In the genomic region with DNA sequence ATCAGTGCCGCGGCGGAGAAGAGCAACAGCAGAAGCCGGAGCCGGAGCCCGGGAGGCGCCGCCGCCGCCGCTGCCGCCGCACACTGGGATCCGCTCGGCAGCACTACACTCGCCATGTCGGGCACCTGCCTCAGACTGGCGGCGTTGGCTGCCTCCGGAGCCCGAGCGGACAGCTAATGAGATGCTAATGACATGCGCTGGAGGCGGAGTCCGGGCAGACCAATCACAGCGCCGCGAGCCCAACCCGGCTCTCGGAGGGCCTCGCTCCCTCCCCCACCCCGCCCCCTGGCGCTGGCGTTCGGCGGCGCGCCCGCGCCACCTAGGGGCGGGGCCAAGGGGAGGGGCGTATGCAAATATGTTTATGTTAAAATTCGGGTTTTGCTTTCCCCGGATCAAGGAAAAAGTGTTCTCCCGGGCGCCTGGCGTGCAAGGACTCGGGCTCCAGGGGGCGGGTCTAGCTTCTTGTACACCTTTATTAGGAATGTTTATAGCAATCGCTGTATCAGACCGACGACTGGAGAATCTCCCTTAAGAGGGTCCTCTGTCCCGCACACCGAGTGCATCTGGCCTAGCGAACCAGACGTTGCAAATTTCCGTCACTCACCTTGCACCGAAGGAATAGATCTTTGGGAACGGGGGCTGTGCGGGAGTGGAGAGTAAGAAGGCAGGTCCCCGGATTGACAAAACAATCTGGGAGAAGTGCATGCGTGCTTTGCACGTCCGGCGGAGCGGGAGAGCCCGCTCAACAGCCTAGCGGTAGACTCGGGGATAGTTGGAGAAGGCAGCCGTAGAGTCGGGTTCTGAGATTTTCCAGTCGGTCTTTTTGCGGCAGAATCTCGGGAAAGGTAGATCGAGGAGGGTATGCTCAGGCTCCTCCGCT, we compare ENCODE assay signal across 1 cellular context.
TF ChIP-seq lines count a peak whose summit lies in the region.

A gene (minus strand): TSS at position 137 of the 880 bp plus-strand sequence.

TF ChIP-seq in WTC11, 78 proteins besides CTCF, POLR2A, EP300 and RAD21 (continued from another document):
- TF ChIP-seq, protein P1, sequence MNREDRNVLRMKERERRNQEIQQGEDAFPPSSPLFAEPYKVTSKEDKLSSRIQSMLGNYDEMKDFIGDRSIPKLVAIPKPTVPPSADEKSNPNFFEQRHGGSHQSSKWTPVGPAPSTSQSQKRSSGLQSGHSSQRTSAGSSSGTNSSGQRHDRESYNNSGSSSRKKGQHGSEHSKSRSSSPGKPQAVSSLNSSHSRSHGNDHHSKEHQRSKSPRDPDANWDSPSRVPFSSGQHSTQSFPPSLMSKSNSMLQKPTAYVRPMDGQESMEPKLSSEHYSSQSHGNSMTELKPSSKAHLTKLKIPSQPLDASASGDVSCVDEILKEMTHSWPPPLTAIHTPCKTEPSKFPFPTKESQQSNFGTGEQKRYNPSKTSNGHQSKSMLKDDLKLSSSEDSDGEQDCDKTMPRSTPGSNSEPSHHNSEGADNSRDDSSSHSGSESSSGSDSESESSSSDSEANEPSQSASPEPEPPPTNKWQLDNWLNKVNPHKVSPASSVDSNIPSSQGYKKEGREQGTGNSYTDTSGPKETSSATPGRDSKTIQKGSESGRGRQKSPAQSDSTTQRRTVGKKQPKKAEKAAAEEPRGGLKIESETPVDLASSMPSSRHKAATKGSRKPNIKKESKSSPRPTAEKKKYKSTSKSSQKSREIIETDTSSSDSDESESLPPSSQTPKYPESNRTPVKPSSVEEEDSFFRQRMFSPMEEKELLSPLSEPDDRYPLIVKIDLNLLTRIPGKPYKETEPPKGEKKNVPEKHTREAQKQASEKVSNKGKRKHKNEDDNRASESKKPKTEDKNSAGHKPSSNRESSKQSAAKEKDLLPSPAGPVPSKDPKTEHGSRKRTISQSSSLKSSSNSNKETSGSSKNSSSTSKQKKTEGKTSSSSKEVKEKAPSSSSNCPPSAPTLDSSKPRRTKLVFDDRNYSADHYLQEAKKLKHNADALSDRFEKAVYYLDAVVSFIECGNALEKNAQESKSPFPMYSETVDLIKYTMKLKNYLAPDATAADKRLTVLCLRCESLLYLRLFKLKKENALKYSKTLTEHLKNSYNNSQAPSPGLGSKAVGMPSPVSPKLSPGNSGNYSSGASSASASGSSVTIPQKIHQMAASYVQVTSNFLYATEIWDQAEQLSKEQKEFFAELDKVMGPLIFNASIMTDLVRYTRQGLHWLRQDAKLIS (CRISPR knock-in tag; IDR thresholded peaks at IDR 0.05; ENCODE audit: borderline replicate concordance): no peak
- TF ChIP-seq CBFB (CRISPR knock-in tag; IDR thresholded peaks at IDR 0.05; ENCODE audit: low read depth) (0 out of 2 replicates have a peak, but pooled peaks have one; percentile 31), ETV6 (CRISPR knock-in tag; IDR thresholded peaks at IDR 0.05) (peak; percentile 22; the same call in 1 of the 2 replicates), NFYB (CRISPR knock-in tag; conservative IDR thresholded peaks at IDR 0.05; ENCODE audit: low read depth) (peak; percentile 66; the same call in 1 of the 2 replicates), SP1 (CRISPR knock-in tag; conservative IDR thresholded peaks at IDR 0.05) (peak; percentile 52), MXD4 (CRISPR knock-in tag; IDR thresholded peaks at IDR 0.05; ENCODE audit: borderline replicate concordance) (no peak), NFE2L1 (CRISPR knock-in tag; IDR thresholded peaks at IDR 0.05) (no peak), SOX15 (CRISPR knock-in tag; IDR thresholded peaks at IDR 0.05) (no peak)
- TF ChIP-seq, protein P2, sequence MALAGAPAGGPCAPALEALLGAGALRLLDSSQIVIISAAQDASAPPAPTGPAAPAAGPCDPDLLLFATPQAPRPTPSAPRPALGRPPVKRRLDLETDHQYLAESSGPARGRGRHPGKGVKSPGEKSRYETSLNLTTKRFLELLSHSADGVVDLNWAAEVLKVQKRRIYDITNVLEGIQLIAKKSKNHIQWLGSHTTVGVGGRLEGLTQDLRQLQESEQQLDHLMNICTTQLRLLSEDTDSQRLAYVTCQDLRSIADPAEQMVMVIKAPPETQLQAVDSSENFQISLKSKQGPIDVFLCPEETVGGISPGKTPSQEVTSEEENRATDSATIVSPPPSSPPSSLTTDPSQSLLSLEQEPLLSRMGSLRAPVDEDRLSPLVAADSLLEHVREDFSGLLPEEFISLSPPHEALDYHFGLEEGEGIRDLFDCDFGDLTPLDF (CRISPR knock-in tag; IDR thresholded peaks at IDR 0.05): peak; percentile 27; the same call in 1 of the 2 replicates
- TF ChIP-seq, protein P3, sequence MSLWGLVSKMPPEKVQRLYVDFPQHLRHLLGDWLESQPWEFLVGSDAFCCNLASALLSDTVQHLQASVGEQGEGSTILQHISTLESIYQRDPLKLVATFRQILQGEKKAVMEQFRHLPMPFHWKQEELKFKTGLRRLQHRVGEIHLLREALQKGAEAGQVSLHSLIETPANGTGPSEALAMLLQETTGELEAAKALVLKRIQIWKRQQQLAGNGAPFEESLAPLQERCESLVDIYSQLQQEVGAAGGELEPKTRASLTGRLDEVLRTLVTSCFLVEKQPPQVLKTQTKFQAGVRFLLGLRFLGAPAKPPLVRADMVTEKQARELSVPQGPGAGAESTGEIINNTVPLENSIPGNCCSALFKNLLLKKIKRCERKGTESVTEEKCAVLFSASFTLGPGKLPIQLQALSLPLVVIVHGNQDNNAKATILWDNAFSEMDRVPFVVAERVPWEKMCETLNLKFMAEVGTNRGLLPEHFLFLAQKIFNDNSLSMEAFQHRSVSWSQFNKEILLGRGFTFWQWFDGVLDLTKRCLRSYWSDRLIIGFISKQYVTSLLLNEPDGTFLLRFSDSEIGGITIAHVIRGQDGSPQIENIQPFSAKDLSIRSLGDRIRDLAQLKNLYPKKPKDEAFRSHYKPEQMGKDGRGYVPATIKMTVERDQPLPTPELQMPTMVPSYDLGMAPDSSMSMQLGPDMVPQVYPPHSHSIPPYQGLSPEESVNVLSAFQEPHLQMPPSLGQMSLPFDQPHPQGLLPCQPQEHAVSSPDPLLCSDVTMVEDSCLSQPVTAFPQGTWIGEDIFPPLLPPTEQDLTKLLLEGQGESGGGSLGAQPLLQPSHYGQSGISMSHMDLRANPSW (CRISPR knock-in tag; conservative IDR thresholded peaks at IDR 0.05; ENCODE audit: low read depth): no peak
- TF ChIP-seq, protein P4, sequence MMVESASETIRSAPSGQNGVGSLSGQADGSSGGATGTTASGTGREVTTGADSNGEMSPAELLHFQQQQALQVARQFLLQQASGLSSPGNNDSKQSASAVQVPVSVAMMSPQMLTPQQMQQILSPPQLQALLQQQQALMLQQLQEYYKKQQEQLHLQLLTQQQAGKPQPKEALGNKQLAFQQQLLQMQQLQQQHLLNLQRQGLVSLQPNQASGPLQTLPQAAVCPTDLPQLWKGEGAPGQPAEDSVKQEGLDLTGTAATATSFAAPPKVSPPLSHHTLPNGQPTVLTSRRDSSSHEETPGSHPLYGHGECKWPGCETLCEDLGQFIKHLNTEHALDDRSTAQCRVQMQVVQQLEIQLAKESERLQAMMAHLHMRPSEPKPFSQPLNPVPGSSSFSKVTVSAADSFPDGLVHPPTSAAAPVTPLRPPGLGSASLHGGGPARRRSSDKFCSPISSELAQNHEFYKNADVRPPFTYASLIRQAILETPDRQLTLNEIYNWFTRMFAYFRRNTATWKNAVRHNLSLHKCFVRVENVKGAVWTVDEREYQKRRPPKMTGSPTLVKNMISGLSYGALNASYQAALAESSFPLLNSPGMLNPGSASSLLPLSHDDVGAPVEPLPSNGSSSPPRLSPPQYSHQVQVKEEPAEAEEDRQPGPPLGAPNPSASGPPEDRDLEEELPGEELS (CRISPR knock-in tag; IDR thresholded peaks at IDR 0.05): peak; percentile 66; the same call in 1 of the 2 replicates
- TF ChIP-seq, protein P5, sequence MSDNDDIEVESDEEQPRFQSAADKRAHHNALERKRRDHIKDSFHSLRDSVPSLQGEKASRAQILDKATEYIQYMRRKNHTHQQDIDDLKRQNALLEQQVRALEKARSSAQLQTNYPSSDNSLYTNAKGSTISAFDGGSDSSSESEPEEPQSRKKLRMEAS (CRISPR knock-in tag; IDR thresholded peaks at IDR 0.05): 0 out of 2 replicates have a peak, but pooled peaks have one; percentile 19
